Comparison of ENCODE assay signal across 17 cellular contexts in the genomic region with DNA sequence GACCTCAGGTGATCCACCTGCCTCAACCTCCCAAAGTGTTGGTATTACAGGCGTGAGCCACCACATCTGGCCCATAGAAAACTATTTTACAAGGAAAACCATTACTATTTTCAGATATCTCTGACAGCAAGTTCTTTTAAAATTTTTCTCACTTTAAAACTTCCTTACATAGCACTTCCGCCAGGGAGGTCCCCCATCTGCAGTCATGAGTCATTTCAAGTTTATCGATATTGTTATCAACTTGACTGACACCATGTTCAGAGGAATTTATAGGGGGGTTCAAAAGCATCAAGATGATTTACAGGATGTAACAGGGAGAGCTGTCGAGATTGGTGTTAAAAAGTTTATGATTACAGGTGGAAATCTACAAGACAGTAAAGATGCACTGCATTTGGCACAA.
DNase-seq lines count a peak whose midpoint lies in the region; ATAC-seq and TF ChIP-seq lines count a peak whose summit lies in the region.
"Had no signal": no experiment of that assay in that cellular context is flagged by ENCODE, and none has a peak within 500 bp of the region (broad histone marks: within the 10 kb centered on the region; RNA-seq: fewer than 3 reads in every experiment).

No MANE protein-coding gene starts in this region.

- no peak for DNase-seq in activated T-cell treated with anti-CD3 and anti-CD28 coated beads, Interleukin-2, amount 50 U/mL, for 24 hours
- DNase-seq in activated T-cell treated with anti-CD3 and anti-CD28 coated beads for 4 hours (no peak), progenitor cell of endocrine pancreas (ENCODE audit: low spot score, unreplicated experiment) (no peak), NCI-H510A (lab: John Stamatoyannopoulos, UW) (no peak), vagina (ENCODE audit: extremely low spot score in 2 of 2) (no peak), mesenteric fat pad (ENCODE audit: low spot score) (no peak)
- DNase-seq: anterior cingulate cortex, DND-41, KG1, kidney, NCI-H1105 treated with DMSO at 0.1 percent for 48 hours, Peyer's patch, spleen had no signal

- no peaks in the 10 kb centered on the region for H3K36me3 ChIP-seq in vagina
- H3K36me3 ChIP-seq: Peyer's patch, spleen, tibial nerve had no signal

- no peak overlapping the region for H3K4me3 Mint-ChIP-seq in activated T-cell treated with anti-CD3 and anti-CD28 coated beads, Interleukin-2, amount 50 U/mL, for 24 hours
- peak overlapping the region; percentile 44 for H3K4me3 Mint-ChIP-seq in activated T-helper 17 cell treated with anti-CD3 and anti-CD28 coated beads, Interleukin-2, amount 50 U/mL, for 72 hours
- H3K4me3 Mint-ChIP-seq in progenitor cell of endocrine pancreas (ENCODE audit: low read depth): no peak overlapping the region

- ATAC-seq in HG02885 (IDR thresholded peaks at IDR 0.05; ENCODE audit: poor library complexity, unreplicated experiment): peak; percentile 59
- ATAC-seq in activated T-helper 17 cell treated with anti-CD3 and anti-CD28 coated beads, Interleukin-2, amount 50 U/mL, for 72 hours (replicated peaks): peak; percentile 15
- ATAC-seq: A549 had no signal

- peaks cover 73% of the 10 kb centered on the region for H3K4me1 Mint-ChIP-seq in activated T-cell treated with anti-CD3 and anti-CD28 coated beads, Interleukin-2, amount 50 U/mL, for 24 hours (ENCODE audit: low read depth)
- peaks cover 43% of the 10 kb centered on the region for H3K4me1 Mint-ChIP-seq in activated T-helper 17 cell treated with anti-CD3 and anti-CD28 coated beads, Interleukin-2, amount 50 U/mL, for 72 hours
- H3K4me1 Mint-ChIP-seq in progenitor cell of endocrine pancreas (ENCODE audit: low read depth): peaks cover 20% of the 10 kb centered on the region

- H3K4me3 ChIP-seq in vagina: no peak overlapping the region
- H3K4me3 ChIP-seq: A549, Peyer's patch, spleen, tibial nerve had no signal

- intact Hi-C loops in vagina (cut with DNase I): no loop called here

- H3K27ac Mint-ChIP-seq in activated T-cell treated with anti-CD3 and anti-CD28 coated beads, Interleukin-2, amount 50 U/mL, for 24 hours: peak overlapping the region; percentile 73
- peak overlapping the region; percentile 22 for H3K27ac Mint-ChIP-seq in activated T-helper 17 cell treated with anti-CD3 and anti-CD28 coated beads, Interleukin-2, amount 50 U/mL, for 72 hours
- H3K27ac Mint-ChIP-seq in progenitor cell of endocrine pancreas: peak overlapping the region; percentile 51

- H3K9me3 Mint-ChIP-seq in activated T-cell treated with anti-CD3 and anti-CD28 coated beads, Interleukin-2, amount 50 U/mL, for 24 hours: no peaks in the 10 kb centered on the region
- H3K9me3 Mint-ChIP-seq in activated T-helper 17 cell treated with anti-CD3 and anti-CD28 coated beads, Interleukin-2, amount 50 U/mL, for 72 hours: peaks cover 3% of the 10 kb centered on the region
- peaks cover 7% of the 10 kb centered on the region for H3K9me3 Mint-ChIP-seq in progenitor cell of endocrine pancreas (ENCODE audit: low read depth)

- no peak for TF ChIP-seq CTCF in progenitor cell of endocrine pancreas (IDR thresholded peaks at IDR 0.05; ENCODE audit: unreplicated experiment)
- TF ChIP-seq CTCF in vagina (IDR thresholded peaks at IDR 0.05): no peak

- H3K27me3 ChIP-seq in vagina: no peaks in the 10 kb centered on the region
- H3K27me3 ChIP-seq: Peyer's patch, spleen, tibial nerve had no signal

- no peak for TF ChIP-seq POLR2A in vagina (IDR thresholded peaks at IDR 0.05)

- H3K4me1 ChIP-seq in vagina: peaks cover 16% of the 10 kb centered on the region

- H3K36me3 Mint-ChIP-seq in activated T-cell treated with anti-CD3 and anti-CD28 coated beads, Interleukin-2, amount 50 U/mL, for 24 hours (ENCODE audit: low read depth): peaks cover 36% of the 10 kb centered on the region
- peaks cover 28% of the 10 kb centered on the region for H3K36me3 Mint-ChIP-seq in activated T-helper 17 cell treated with anti-CD3 and anti-CD28 coated beads, Interleukin-2, amount 50 U/mL, for 72 hours (ENCODE audit: low read depth)
- peaks cover 14% of the 10 kb centered on the region for H3K36me3 Mint-ChIP-seq in progenitor cell of endocrine pancreas (ENCODE audit: insufficient read depth)

- H3K27me3 Mint-ChIP-seq in activated T-cell treated with anti-CD3 and anti-CD28 coated beads, Interleukin-2, amount 50 U/mL, for 24 hours: no peaks in the 10 kb centered on the region
- no peaks in the 10 kb centered on the region for H3K27me3 Mint-ChIP-seq in activated T-helper 17 cell treated with anti-CD3 and anti-CD28 coated beads, Interleukin-2, amount 50 U/mL, for 72 hours
- no peaks in the 10 kb centered on the region for H3K27me3 Mint-ChIP-seq in progenitor cell of endocrine pancreas

- H3K27ac ChIP-seq in vagina: no peak overlapping the region
- H3K27ac ChIP-seq: A549, tibial nerve had no signal

- H3K9me3 ChIP-seq in vagina: no peaks in the 10 kb centered on the region
- H3K9me3 ChIP-seq: A549, Peyer's patch, spleen, tibial nerve had no signal

Comparison
In these comparisons a context has a peak if more than half of its experiments do, and no peak if none do; other contexts are left out.
1. H3K27ac Mint-ChIP-seq: peak in every context shown above with its lines; median percentile 73 in activated T-cell treated with anti-CD3 and anti-CD28 coated beads, Interleukin-2, amount 50 U/mL, for 24 hours; 51 in progenitor cell of endocrine pancreas; 22 in activated T-helper 17 cell treated with anti-CD3 and anti-CD28 coated beads, Interleukin-2, amount 50 U/mL, for 72 hours.